In genomic region chr7:129949292-129950133, GRCh38 we compare ENCODE assay signal across 9 cellular contexts. TPM values are rescaled to one million over a fixed set of nuclear protein-coding genes. Genes with fewer than 3 reads are reported as not detected.
DNase-seq lines count a peak whose midpoint lies in the region; ATAC-seq, FAIRE-seq and TF ChIP-seq lines count a peak whose summit lies in the region.
"Had no signal": no experiment of that assay in that cellular context is flagged by ENCODE, and none has a peak within 500 bp of the region (broad histone marks: within the 10 kb centered on the region; RNA-seq: fewer than 3 reads in every experiment).

No MANE protein-coding gene starts in this region.

- DNase-seq in DMS53 treated with DMSO at 0.1 percent for 48 hours (lab: John Stamatoyannopoulos, UW; ENCODE audit: unreplicated experiment) (peak; percentile 68), pancreas (peak in 2 of 6 donors; percentile 27 to 46), AML-193 (lab: John Stamatoyannopoulos, UW) (no peak)
- peak; percentile 41 for DNase-seq in activated CD8-positive, alpha-beta T cell treated with anti-CD3 and anti-CD28 coated beads for 36 hours
- no peak for DNase-seq in stimulated activated CD4-positive, alpha-beta T cell treated with anti-CD3 and anti-CD28 coated beads, Interleukin-2, amount 100 ng/mL, for 48 hours

- H3K27ac ChIP-seq in KOPT-K1 (ENCODE audit: low read depth, low read length, poor library complexity, severe bottlenecking) = peak overlapping the region; percentile 49
- H3K27ac ChIP-seq in gastroesophageal sphincter = peak overlapping the region; percentile 90 to 100 (median 98)
- peak overlapping the region; percentile 88 to 99 (median 93) for H3K27ac ChIP-seq in pancreas

- peaks cover 28% of the 10 kb centered on the region for H3K4me1 Mint-ChIP-seq in activated CD8-positive, alpha-beta T cell treated with anti-CD3 and anti-CD28 coated beads for 36 hours (ENCODE audit: low read depth)

- ATAC-seq in GM19467 (IDR thresholded peaks at IDR 0.05; ENCODE audit: unreplicated experiment) (peak; percentile 13), gastroesophageal sphincter (peak; percentile 54), pancreas (peak; percentile 9 to 44 (median 22))
- peak; percentile 55 for ATAC-seq in activated CD8-positive, alpha-beta T cell treated with anti-CD3 and anti-CD28 coated beads for 36 hours

- peaks cover 4 to 48% (median 17%) of the 10 kb centered on the region in 3 donors for H3K4me1 ChIP-seq in gastroesophageal sphincter
- peaks cover 9 to 25% (median 20%) of the 10 kb centered on the region in 3 donors for H3K4me1 ChIP-seq in pancreas

- peaks cover 6% of the 10 kb centered on the region for H3K36me3 Mint-ChIP-seq in activated CD8-positive, alpha-beta T cell treated with anti-CD3 and anti-CD28 coated beads for 36 hours (ENCODE audit: low read depth)

- H3K9me3 ChIP-seq in KOPT-K1 (ENCODE audit: insufficient read depth, low read length, poor library complexity, severe bottlenecking) (no peaks in the 10 kb centered on the region), gastroesophageal sphincter (no peaks in the 10 kb centered on the region), pancreas (no peaks in the 10 kb centered on the region)

- CTCF ChIA-PET in activated CD8-positive, alpha-beta T cell treated with anti-CD3 and anti-CD28 coated beads for 36 hours (lab: Charles Lee) = interaction anchor here (1.0 to 2.3 kb wide), 6 partner anchors 10 to 581 kb away, joined by 3 to 8 read pairs (median 3); no protein-coding TSS in a partner anchor

- TF ChIP-seq POLR2A in gastroesophageal sphincter (IDR thresholded peaks at IDR 0.05) = peak; percentile 16 to 47

- TF ChIP-seq EP300 in gastroesophageal sphincter (IDR thresholded peaks at IDR 0.05) = no peak

- no peaks in the 10 kb centered on the region for H3K27me3 ChIP-seq in gastroesophageal sphincter
- no peaks in the 10 kb centered on the region for H3K27me3 ChIP-seq in pancreas

- no peak overlapping the region for H3K27ac Mint-ChIP-seq in activated CD8-positive, alpha-beta T cell treated with anti-CD3 and anti-CD28 coated beads for 36 hours
- H3K27ac Mint-ChIP-seq: activated naive CD8-positive, alpha-beta T cell had no signal

- no peaks in the 10 kb centered on the region for H3K9me3 Mint-ChIP-seq in activated CD8-positive, alpha-beta T cell treated with anti-CD3 and anti-CD28 coated beads for 36 hours

- no peak overlapping the region for H3K4me3 Mint-ChIP-seq in activated CD8-positive, alpha-beta T cell treated with anti-CD3 and anti-CD28 coated beads for 36 hours
- H3K4me3 Mint-ChIP-seq: activated naive CD8-positive, alpha-beta T cell had no signal

- intact Hi-C loops in activated CD8-positive, alpha-beta T cell treated with anti-CD3 and anti-CD28 coated beads for 36 hours (cut with micrococcal nuclease) = loop anchor here (5.0 kb wide), 1 partner anchor 63 kb away; no protein-coding TSS in a partner anchor
- intact Hi-C loops in pancreas (cut with DNase I) = no loop called here

- no peak for FAIRE-seq in pancreas (lab: Jason Lieb, UNC)

- H3K4me3 ChIP-seq in gastroesophageal sphincter = peak overlapping the region; percentile 77 to 98
- peak overlapping the region in 3 of 4 donors; percentile 61 to 99 (median 97) for H3K4me3 ChIP-seq in pancreas

- H3K27me3 Mint-ChIP-seq in activated CD8-positive, alpha-beta T cell treated with anti-CD3 and anti-CD28 coated beads for 36 hours = no peaks in the 10 kb centered on the region
- H3K27me3 Mint-ChIP-seq: activated naive CD8-positive, alpha-beta T cell had no signal

- H3K36me3 ChIP-seq in KOPT-K1 (ENCODE audit: insufficient read depth, low read length) (no peaks in the 10 kb centered on the region), gastroesophageal sphincter (no peaks in the 10 kb centered on the region), pancreas (no peaks in the 10 kb centered on the region)

- WGBS in gastroesophageal sphincter (ENCODE audit: low coverage in 1 of 2), 2 donors = 7 to 9% methylated on average over 9 to 10 of the region's 10 CpGs
- 6% methylated on average over 10 of the region's 10 CpGs for WGBS in pancreas, 2 donors

- TF ChIP-seq CTCF in activated CD8-positive, alpha-beta T cell treated with anti-CD3 and anti-CD28 coated beads for 36 hours (IDR thresholded peaks at IDR 0.05) = no peak
- TF ChIP-seq CTCF in gastroesophageal sphincter (IDR thresholded peaks at IDR 0.05) = no peak
- no peak for TF ChIP-seq CTCF in pancreas (IDR thresholded peaks at IDR 0.05)

- POLR2A ChIA-PET in activated CD8-positive, alpha-beta T cell treated with anti-CD3 and anti-CD28 coated beads for 36 hours (lab: Charles Lee) = interaction anchor here (0.7 kb wide), 1 partner anchor 96 kb away, joined by 3 read pairs; no protein-coding TSS in a partner anchor

RNA-seq across cellular contexts. Expression of gene UBE2H, which starts 3.2 kb away (rescaled TPM):
- 10 to 100 TPM; 22.4 to 22.6 TPM for total RNA-seq in activated CD8-positive, alpha-beta T cell treated with anti-CD3 and anti-CD28 coated beads for 36 hours
- total RNA-seq in gastroesophageal sphincter = 10 to 100 TPM; 80.2 to 96.2 (median 85.0) TPM
- 10 to 100 TPM; 56.7 to 85.6 (median 67.3) TPM for total RNA-seq in pancreas
- polyA plus RNA-seq in pancreas = 10 to 100 TPM; 16.7 to 27.7 TPM

Comparison
In these comparisons a context has a peak if more than half of its experiments do, and no peak if none do; other contexts are left out.
1. DNase-seq: peak in DMS53 treated with DMSO at 0.1 percent for 48 hours (single experiment) and activated CD8-positive, alpha-beta T cell treated with anti-CD3 and anti-CD28 coated beads for 36 hours (single experiment); none in AML-193 (0 of 2) and stimulated activated CD4-positive, alpha-beta T cell treated with anti-CD3 and anti-CD28 coated beads, Interleukin-2, amount 100 ng/mL, for 48 hours (0 of 2).
2. Peak in every context shown above with its lines, with median percentiles within 50 percentile points of each other: ATAC-seq and H3K27ac ChIP-seq.